12 cellular contexts compared by ENCODE assay signal in the genomic region with DNA sequence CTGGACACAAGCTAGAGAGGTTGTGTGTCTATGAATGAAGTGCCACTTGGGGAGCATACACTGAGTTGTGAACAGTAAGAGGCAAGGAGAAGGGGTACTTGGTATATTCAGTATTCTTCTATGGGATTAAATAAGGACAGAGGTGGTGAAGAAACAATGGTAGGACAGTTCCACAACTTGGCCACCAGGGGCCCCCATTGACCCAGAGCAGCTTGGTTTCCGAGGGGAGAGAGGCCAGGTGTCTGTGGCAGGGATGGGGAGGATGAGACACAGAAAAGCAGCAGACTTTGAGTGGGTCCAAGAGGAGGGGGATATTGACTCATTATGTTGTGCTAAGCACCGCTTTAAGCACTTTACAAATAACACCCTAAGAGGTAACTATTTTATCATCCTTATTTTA.
DNase-seq lines count a peak whose midpoint lies in the region; ATAC-seq and TF ChIP-seq lines count a peak whose summit lies in the region.
"Had no signal": no experiment of that assay in that cellular context is flagged by ENCODE, and none has a peak within 500 bp of the region (broad histone marks: within the 10 kb centered on the region; RNA-seq: fewer than 3 reads in every experiment).

No MANE protein-coding gene starts in this region.

- H3K36me3 ChIP-seq in NT2/D1 (ENCODE audit: insufficient read depth, insufficient read length, low read length) = no peaks in the 10 kb centered on the region

- H3K27me3 ChIP-seq in NT2/D1 (ENCODE audit: insufficient read depth, insufficient read length) = no peaks in the 10 kb centered on the region
- H3K27me3 ChIP-seq: body of pancreas had no signal

- ATAC-seq in left colon (no peak), HG03135 (IDR thresholded peaks at IDR 0.05; ENCODE audit: unreplicated experiment) (no peak)
- ATAC-seq: body of pancreas had no signal

- intact Hi-C loops in left colon (cut with DNase I, micrococcal nuclease) = no loop called here

- no peak for DNase-seq in AG09309 (ENCODE audit: low read depth)
- peak; percentile 13 for DNase-seq in Daoy (ENCODE audit: low read depth)
- peak; percentile 13 for DNase-seq in NT2/D1 (ENCODE audit: low read depth, low spot score)
- DNase-seq in fibroblast of mammary gland (ENCODE audit: low read depth) = no peak
- DNase-seq in left colon = no peak
- DNase-seq in C1 segment of cervical spinal cord (lab: John Stamatoyannopoulos, UW) = no peak
- no peak for DNase-seq in globus pallidus (ENCODE audit: low spot score)
- DNase-seq: body of pancreas, DMS79 treated with DMSO at 0.1 percent for 48 hours, NCI-H2171, trophoblast cell had no signal

- TF ChIP-seq CTCF in AG09309 (IDR thresholded peaks at IDR 0.05; ENCODE audit: control insufficient read depth, insufficient read depth, low read depth, low read length, missing control alignments) (peak; percentile 24), fibroblast of mammary gland (conservative IDR thresholded peaks at IDR 0.05; ENCODE audit: control insufficient read depth, insufficient read depth, low read depth, low read length) (peak; percentile 41)

- no peak overlapping the region for H3K9ac ChIP-seq in NT2/D1 (ENCODE audit: insufficient read length, low read depth)

- H3K9me3 ChIP-seq in NT2/D1 (ENCODE audit: insufficient read depth, low read length) = peaks cover 13% of the 10 kb centered on the region

- H3K4me1 ChIP-seq in NT2/D1 (ENCODE audit: insufficient read depth, insufficient read length) = peaks cover 6% of the 10 kb centered on the region
- H3K4me1 ChIP-seq: body of pancreas had no signal

- H3K4me3 ChIP-seq in AG09309 (ENCODE audit: control insufficient read depth, low read depth, low read length) = no peak overlapping the region
- H3K4me3 ChIP-seq in NT2/D1 (ENCODE audit: insufficient read length, low read depth) = no peak overlapping the region
- H3K4me3 ChIP-seq in fibroblast of mammary gland (ENCODE audit: control insufficient read depth, low read depth, low read length) = no peak overlapping the region
- H3K4me3 ChIP-seq: body of pancreas had no signal

Comparison
In these comparisons a context has a peak if more than half of its experiments do, and no peak if none do; other contexts are left out.
1. DNase-seq: peak in Daoy (single experiment) and NT2/D1 (single experiment); none in AG09309 (single experiment), fibroblast of mammary gland (single experiment), left colon (0 of 2), C1 segment of cervical spinal cord (0 of 14) and globus pallidus (single experiment).